25 cellular contexts compared by ENCODE assay signal in genomic region chr12:53944907-53945847, GRCh38. TPM values are rescaled to one million over a fixed set of nuclear protein-coding genes. Genes with fewer than 3 reads are reported as not detected.
"Had no signal": no experiment of that assay in that cellular context is flagged by ENCODE, and none has a peak within 500 bp of the region (broad histone marks: within the 10 kb centered on the region; RNA-seq: fewer than 3 reads in every experiment).

No MANE protein-coding gene starts in this region.

- H3K27me3 ChIP-seq: foreskin keratinocyte had no signal

- H3K27ac Mint-ChIP-seq: activated CD4-positive, alpha-beta T cell treated with anti-CD3 and anti-CD28 coated beads for 36 hours; activated naive CD8-positive, alpha-beta T cell treated with anti-CD3 and anti-CD28 coated beads for 36 hours; mesothelial cell of epicardium; natural killer cell treated with Interleukin-12 subunit alpha and Interleukin-12 subunit beta and Interleukin-15 and Interleukin-18, amount 100 ng/mL, for 72 hours; T-helper 2 cell treated with Interferon-gamma antibody and Interleukin-4, amounts not matched to agents 5 μg/mL and 100 μg/mL, for 36 hours had no signal

- H3K4me3 ChIP-seq: cardiac muscle cell, tibial nerve, uterus had no signal

- H3K4me1 Mint-ChIP-seq: activated CD4-positive, alpha-beta T cell treated with anti-CD3 and anti-CD28 coated beads for 36 hours; activated naive CD8-positive, alpha-beta T cell treated with anti-CD3 and anti-CD28 coated beads for 36 hours had no signal

- H3K4me3 Mint-ChIP-seq: activated CD4-positive, alpha-beta T cell treated with anti-CD3 and anti-CD28 coated beads for 36 hours; activated naive CD8-positive, alpha-beta T cell treated with anti-CD3 and anti-CD28 coated beads for 36 hours; mesothelial cell of epicardium; natural killer cell treated with Interleukin-12 subunit alpha and Interleukin-12 subunit beta and Interleukin-15 and Interleukin-18, amount 100 ng/mL, for 72 hours; T-helper 2 cell treated with Interferon-gamma antibody and Interleukin-4, amounts not matched to agents 5 μg/mL and 100 μg/mL, for 36 hours had no signal

- ATAC-seq: activated CD4-positive, alpha-beta T cell treated with anti-CD3 and anti-CD28 coated beads for 36 hours; effector memory CD8-positive, alpha-beta T cell; foreskin keratinocyte; left lobe of liver; natural killer cell treated with Interleukin-12 subunit alpha and Interleukin-12 subunit beta and Interleukin-15 and Interleukin-18, amount 100 ng/mL, for 72 hours had no signal

- H3K36me3 Mint-ChIP-seq: activated naive CD8-positive, alpha-beta T cell treated with anti-CD3 and anti-CD28 coated beads for 36 hours; natural killer cell treated with Interleukin-12 subunit alpha and Interleukin-12 subunit beta and Interleukin-15 and Interleukin-18, amount 100 ng/mL, for 72 hours had no signal

- H3K9me3 ChIP-seq: tibial nerve, uterus had no signal

- H3K36me3 ChIP-seq: cardiac muscle cell, tibial nerve, uterus had no signal

- DNase-seq: activated CD4-positive, alpha-beta T cell treated with anti-CD3 and anti-CD28 coated beads for 36 hours; activated CD4-positive, alpha-beta T cell treated with anti-CD3 and anti-CD28 coated beads, Interleukin-2, amount 50 U/mL, for 48 hours; activated naive CD8-positive, alpha-beta T cell treated with anti-CD3 and anti-CD28 coated beads for 36 hours; amygdala; dermis blood vessel endothelial cell; effector memory CD8-positive, alpha-beta T cell; foreskin keratinocyte; glutamatergic neuron; hippocampal formation; nucleus accumbens; retina; stimulated activated CD8-positive, alpha-beta memory T cell treated with anti-CD3 and anti-CD28 coated beads, Interleukin-4, amount 100 ng/mL, for 48 hours; stimulated activated naive CD4-positive, alpha-beta T cell treated with Interleukin-2 at 50 U/mL for 16 hours; uterus had no signal

- FAIRE-seq: keratinocyte, TTC549 had no signal

- H3K4me1 ChIP-seq: foreskin keratinocyte, uterus had no signal

- H3K27ac ChIP-seq: cardiac muscle cell, foreskin keratinocyte, tibial nerve, uterus had no signal

- H3K9me3 Mint-ChIP-seq: activated naive CD8-positive, alpha-beta T cell treated with anti-CD3 and anti-CD28 coated beads for 36 hours; effector memory CD8-positive, alpha-beta T cell; mesothelial cell of epicardium; natural killer cell treated with Interleukin-12 subunit alpha and Interleukin-12 subunit beta and Interleukin-15 and Interleukin-18, amount 100 ng/mL, for 72 hours; T-helper 2 cell treated with Interferon-gamma antibody and Interleukin-4, amounts not matched to agents 5 μg/mL and 100 μg/mL, for 36 hours had no signal

RNA-seq across cellular contexts. Expression of gene HOXC13, which starts 6.5 kb away (rescaled TPM):
- total RNA-seq: activated CD4-positive, alpha-beta T cell treated with anti-CD3 and anti-CD28 coated beads for 36 hours; activated naive CD8-positive, alpha-beta T cell treated with anti-CD3 and anti-CD28 coated beads for 36 hours; cardiac muscle cell; dermis blood vessel endothelial cell; epithelial cell of proximal tubule; fibroblast of lung; left lobe of liver; lung microvascular endothelial cell; natural killer cell treated with Interleukin-12 subunit alpha and Interleukin-12 subunit beta and Interleukin-15 and Interleukin-18, amount 100 ng/mL, for 72 hours; tibial nerve; uterus had no signal
- polyA plus RNA-seq: cardiac muscle cell, fibroblast of lung had no signal

RNA-seq across cellular contexts. Expression of gene HOXC12, which starts 9.5 kb away (rescaled TPM):
- total RNA-seq: activated CD4-positive, alpha-beta T cell treated with anti-CD3 and anti-CD28 coated beads for 36 hours; activated naive CD8-positive, alpha-beta T cell treated with anti-CD3 and anti-CD28 coated beads for 36 hours; cardiac muscle cell; dermis blood vessel endothelial cell; epithelial cell of proximal tubule; fibroblast of lung; left lobe of liver; lung microvascular endothelial cell; mesothelial cell of epicardium; natural killer cell treated with Interleukin-12 subunit alpha and Interleukin-12 subunit beta and Interleukin-15 and Interleukin-18, amount 100 ng/mL, for 72 hours; uterus had no signal
- polyA plus RNA-seq: cardiac muscle cell, fibroblast of lung had no signal

RNA-seq across cellular contexts. Expression of gene HOXC11, which starts 27.7 kb away (rescaled TPM):
- total RNA-seq: activated CD4-positive, alpha-beta T cell treated with anti-CD3 and anti-CD28 coated beads for 36 hours; activated naive CD8-positive, alpha-beta T cell treated with anti-CD3 and anti-CD28 coated beads for 36 hours; cardiac muscle cell; dermis blood vessel endothelial cell; fibroblast of lung; left lobe of liver; lung microvascular endothelial cell; natural killer cell treated with Interleukin-12 subunit alpha and Interleukin-12 subunit beta and Interleukin-15 and Interleukin-18, amount 100 ng/mL, for 72 hours had no signal
- polyA plus RNA-seq: cardiac muscle cell, fibroblast of lung had no signal

RNA-seq across cellular contexts. Expression of gene HOTAIR, which starts 29.6 kb away (rescaled TPM):
- total RNA-seq: activated CD4-positive, alpha-beta T cell treated with anti-CD3 and anti-CD28 coated beads for 36 hours; activated naive CD8-positive, alpha-beta T cell treated with anti-CD3 and anti-CD28 coated beads for 36 hours; cardiac muscle cell; dermis blood vessel endothelial cell; epithelial cell of proximal tubule; fibroblast of lung; left lobe of liver; lung microvascular endothelial cell; natural killer cell treated with Interleukin-12 subunit alpha and Interleukin-12 subunit beta and Interleukin-15 and Interleukin-18, amount 100 ng/mL, for 72 hours had no signal
- polyA plus RNA-seq: cardiac muscle cell, fibroblast of lung had no signal

RNA-seq across cellular contexts. Expression of gene HOXC10, which starts 39.8 kb away (rescaled TPM):
- total RNA-seq: activated CD4-positive, alpha-beta T cell treated with anti-CD3 and anti-CD28 coated beads for 36 hours; activated naive CD8-positive, alpha-beta T cell treated with anti-CD3 and anti-CD28 coated beads for 36 hours; cardiac muscle cell; fibroblast of lung; lung microvascular endothelial cell; natural killer cell treated with Interleukin-12 subunit alpha and Interleukin-12 subunit beta and Interleukin-15 and Interleukin-18, amount 100 ng/mL, for 72 hours had no signal
- polyA plus RNA-seq: cardiac muscle cell had no signal
